Comparison of ENCODE assay signal across 29 cellular contexts in the genomic region with DNA sequence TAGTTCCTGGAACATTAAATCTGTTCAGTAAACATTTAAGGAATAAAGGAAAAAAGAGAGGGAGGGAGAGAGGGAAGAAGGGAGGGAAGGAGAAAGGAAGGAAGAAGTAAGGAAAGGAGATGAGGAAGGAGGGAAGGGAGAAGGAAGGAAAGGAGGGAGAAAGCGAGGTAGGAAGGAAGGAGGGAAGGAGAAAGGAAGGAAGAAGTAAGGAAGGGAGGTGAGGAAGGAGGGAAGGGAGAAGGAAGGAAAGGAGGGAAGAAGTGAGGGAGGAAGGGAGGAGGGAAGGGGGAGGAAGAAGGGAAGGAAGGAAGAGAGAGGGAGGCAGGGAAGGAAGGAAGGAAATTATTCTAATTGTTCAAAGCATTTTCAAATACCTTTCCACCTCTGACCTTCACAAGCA.
"Had no signal": no experiment of that assay in that cellular context is flagged by ENCODE, and none has a peak within 500 bp of the region (broad histone marks: within the 10 kb centered on the region; RNA-seq: fewer than 3 reads in every experiment).

No MANE protein-coding gene starts in this region.

- H3K36me3 Mint-ChIP-seq: activated naive CD8-positive, alpha-beta T cell treated with anti-CD3 and anti-CD28 coated beads for 36 hours had no signal

- H3K4me3 ChIP-seq: adrenal gland, body of pancreas, colonic mucosa, dorsolateral prefrontal cortex, heart left ventricle, left lung, lower lobe of right lung, mucosa of descending colon, ovary, right lobe of liver, suprapubic skin, tibial artery, upper lobe of right lung had no signal

- H3K27ac Mint-ChIP-seq: activated B cell treated with CpG ODN at 0.5 μM for 24 hours; activated CD8-positive, alpha-beta memory T cell treated with anti-CD3 and anti-CD28 coated beads, Interleukin-2, amount 10 ng/mL, durations not matched to agents 7 days and 5 days; activated naive CD4-positive, alpha-beta T cell treated with anti-CD3 and anti-CD28 coated beads for 36 hours; activated naive CD8-positive, alpha-beta T cell treated with anti-CD3 and anti-CD28 coated beads for 36 hours; progenitor cell of endocrine pancreas; T-helper 2 cell treated with Interferon-gamma antibody and Interleukin-4, amounts not matched to agents 5 μg/mL and 100 μg/mL, for 36 hours had no signal

- H3K27ac ChIP-seq: adrenal gland, body of pancreas, colonic mucosa, heart left ventricle, left lung, lower lobe of right lung, ovary, right lobe of liver, suprapubic skin, tibial artery, upper lobe of right lung had no signal

- H3K4me1 ChIP-seq: left lung, right lobe of liver, suprapubic skin, tibial artery, upper lobe of right lung had no signal

- H3K27me3 ChIP-seq: adrenal gland, body of pancreas, colonic mucosa, dorsolateral prefrontal cortex, heart left ventricle, left lung, ovary, right lobe of liver, suprapubic skin, tibial artery, upper lobe of right lung had no signal

- DNase-seq: activated B cell treated with CpG ODN at 0.5 μM for 24 hours; activated CD8-positive, alpha-beta memory T cell treated with anti-CD3 and anti-CD28 coated beads, Interleukin-2, amount 10 ng/mL, durations not matched to agents 7 days and 5 days; activated CD8-positive, alpha-beta T cell treated with anti-CD3 and anti-CD28 coated beads, Interleukin-2, amount 10 ng/mL, durations not matched to agents 7 days and 5 days; activated effector memory CD4-positive, alpha-beta T cell treated with Interleukin-2 at 50 U/mL for 16 hours; activated naive CD4-positive, alpha-beta T cell treated with anti-CD3 and anti-CD28 coated beads for 36 hours; activated naive CD8-positive, alpha-beta T cell treated with anti-CD3 and anti-CD28 coated beads for 36 hours; activated T-cell treated with anti-CD3 and anti-CD28 coated beads for 4 hours; activated T-cell treated with anti-CD3 and anti-CD28 coated beads, Interleukin-2, amount 50 U/mL, for 72 hours; adrenal gland; aorta; body of pancreas; cerebellar nuclear complex; colonic mucosa; dorsolateral prefrontal cortex; effector memory CD4-positive, alpha-beta T cell; erythroblast; heart left ventricle; left lung; lower lobe of right lung; mesendoderm; mucosa of descending colon; ovary; right lobe of liver; stimulated activated CD4-positive, alpha-beta T cell treated with anti-CD3 and anti-CD28 coated beads, Interleukin-4, amount 100 ng/mL, for 1 hour; tibial artery; upper lobe of right lung had no signal

- H3K27me3 Mint-ChIP-seq: activated B cell treated with CpG ODN at 0.5 μM for 24 hours; activated CD8-positive, alpha-beta memory T cell treated with anti-CD3 and anti-CD28 coated beads, Interleukin-2, amount 10 ng/mL, durations not matched to agents 7 days and 5 days; activated naive CD8-positive, alpha-beta T cell treated with anti-CD3 and anti-CD28 coated beads for 36 hours had no signal

- H3K9me3 ChIP-seq: adrenal gland, body of pancreas, colonic mucosa, heart left ventricle, left lung, lower lobe of right lung, mucosa of descending colon, ovary, right lobe of liver, suprapubic skin, tibial artery, upper lobe of right lung had no signal

- H3K9me3 Mint-ChIP-seq: activated B cell treated with CpG ODN at 0.5 μM for 24 hours; activated naive CD4-positive, alpha-beta T cell treated with anti-CD3 and anti-CD28 coated beads for 36 hours; activated naive CD8-positive, alpha-beta T cell treated with anti-CD3 and anti-CD28 coated beads for 36 hours; activated T-cell treated with anti-CD3 and anti-CD28 coated beads, Interleukin-2, amount 50 U/mL, for 72 hours; T-helper 2 cell treated with Interferon-gamma antibody and Interleukin-4, amounts not matched to agents 5 μg/mL and 100 μg/mL, for 36 hours had no signal

- ATAC-seq: activated CD8-positive, alpha-beta memory T cell treated with anti-CD3 and anti-CD28 coated beads, Interleukin-2, amount 10 ng/mL, durations not matched to agents 7 days and 5 days; activated CD8-positive, alpha-beta T cell treated with anti-CD3 and anti-CD28 coated beads, Interleukin-2, amount 10 ng/mL, durations not matched to agents 7 days and 5 days; activated T-cell treated with anti-CD3 and anti-CD28 coated beads, Interleukin-2, amount 50 U/mL, for 72 hours; body of pancreas; heart left ventricle; left lung; lower lobe of right lung; upper lobe of right lung had no signal

- H3K36me3 ChIP-seq: adrenal gland, colonic mucosa, heart left ventricle, left lung, lower lobe of right lung, ovary, right lobe of liver, suprapubic skin, tibial artery, upper lobe of right lung had no signal

- H3K4me3 Mint-ChIP-seq: activated B cell treated with CpG ODN at 0.5 μM for 24 hours; activated CD8-positive, alpha-beta memory T cell treated with anti-CD3 and anti-CD28 coated beads, Interleukin-2, amount 10 ng/mL, durations not matched to agents 7 days and 5 days; activated CD8-positive, alpha-beta T cell treated with anti-CD3 and anti-CD28 coated beads, Interleukin-2, amount 10 ng/mL, durations not matched to agents 7 days and 5 days; activated naive CD4-positive, alpha-beta T cell treated with anti-CD3 and anti-CD28 coated beads for 36 hours; activated naive CD8-positive, alpha-beta T cell treated with anti-CD3 and anti-CD28 coated beads for 36 hours; T-helper 2 cell treated with Interferon-gamma antibody and Interleukin-4, amounts not matched to agents 5 μg/mL and 100 μg/mL, for 36 hours had no signal
